9 cellular contexts compared by ENCODE assay signal in the genomic region with DNA sequence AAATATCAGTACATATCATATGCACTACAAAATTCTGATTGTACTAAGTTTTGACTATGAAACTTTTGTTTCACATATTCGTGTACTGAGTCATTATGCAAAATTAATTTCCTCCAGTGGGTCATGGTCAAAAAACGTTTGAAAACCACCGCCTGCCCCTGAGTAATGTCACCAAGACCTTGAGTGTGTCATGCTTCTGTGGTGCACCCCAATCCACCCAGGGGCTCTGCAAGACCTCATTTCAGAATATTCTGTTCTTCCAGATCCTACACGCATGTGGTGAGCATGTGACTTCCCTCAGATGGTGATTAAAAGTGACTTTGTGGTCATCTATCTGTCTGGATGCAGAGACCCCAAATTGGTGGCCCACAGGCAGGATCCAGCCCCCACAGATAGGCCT. TPM values are rescaled to one million over a fixed set of nuclear protein-coding genes. Genes with fewer than 3 reads are reported as not detected.
DNase-seq lines count a peak whose midpoint lies in the region; ATAC-seq, FAIRE-seq and TF ChIP-seq lines count a peak whose summit lies in the region.
"Had no signal": no experiment of that assay in that cellular context is flagged by ENCODE, and none has a peak within 500 bp of the region (broad histone marks: within the 10 kb centered on the region; RNA-seq: fewer than 3 reads in every experiment).

No MANE protein-coding gene starts in this region.

- ATAC-seq in heart left ventricle (no peak), Right ventricle myocardium superior (ENCODE audit: poor library complexity) (no peak), HG03108 (IDR thresholded peaks at IDR 0.05; ENCODE audit: unreplicated experiment) (peak; percentile 51), GM21737 (IDR thresholded peaks at IDR 0.05; ENCODE audit: unreplicated experiment) (no peak)
- ATAC-seq in stimulated activated naive B cell treated with anti-CD40 and anti-IgM and Interleukin-4, amounts not matched to agents 10 μg/mL and 1 μg/mL and 100 μg/mL, for 72 hours (replicated peaks): peak; percentile 81 to 85

- H2AFZ ChIP-seq in astrocyte (ENCODE audit: low read depth, low read length): no peak overlapping the region

- peak overlapping the region; percentile 53 for H3K4me2 ChIP-seq in astrocyte (ENCODE audit: low read length)

- H3K36me3 ChIP-seq in heart left ventricle: peaks cover 0 to 6% (median 0%) of the 10 kb centered on the region in 9 donors
- H3K36me3 ChIP-seq in astrocyte (ENCODE audit: insufficient read depth, low read length): no peaks in the 10 kb centered on the region

- H3K9me3 ChIP-seq in heart left ventricle (no peaks in the 10 kb centered on the region), astrocyte (ENCODE audit: insufficient read depth, low read depth, low read length) (no peaks in the 10 kb centered on the region)

- TF ChIP-seq CTCF in heart left ventricle (IDR thresholded peaks at IDR 0.05) (no peak), astrocyte (IDR thresholded peaks at IDR 0.05; ENCODE audit: insufficient read depth, low read depth, low read length) (no peak)

- H3K27ac ChIP-seq in heart left ventricle (peak overlapping the region; percentile 8 to 90 (median 82)), astrocyte (ENCODE audit: low read depth, low read length) (peak overlapping the region; percentile 93)

- intact Hi-C loops in heart left ventricle (cut with DNase I) (no loop called here), Right ventricle myocardium superior (cut with DNase I) (no loop called here)

- H4K20me1 ChIP-seq in astrocyte (ENCODE audit: insufficient read depth, low read length): no peaks in the 10 kb centered on the region

- H3K4me1 ChIP-seq in heart left ventricle (peaks cover 9 to 85% (median 55%) of the 10 kb centered on the region in 12 donors), astrocyte (ENCODE audit: insufficient read depth, low read length) (peaks cover 39% of the 10 kb centered on the region)

- no peak for DNase-seq in heart left ventricle
- DNase-seq in Right ventricle myocardium superior: no peak
- DNase-seq in astrocyte (ENCODE audit: low read depth): peak; percentile 90
- peak; percentile 3 for DNase-seq in stimulated activated naive B cell treated with anti-CD40 and anti-IgM and Interleukin-4, amounts not matched to agents 10 μg/mL and 1 μg/mL and 100 μg/mL, for 72 hours
- DNase-seq in NCI-H1092 (lab: John Stamatoyannopoulos, UW): no peak
- no peak for DNase-seq in ecto neural progenitor cell (ENCODE audit: low spot score)
- DNase-seq: CD8-positive, alpha-beta memory T cell had no signal

- H3K27me3 ChIP-seq in heart left ventricle (no peaks in the 10 kb centered on the region), astrocyte (ENCODE audit: insufficient read depth, low read length) (no peaks in the 10 kb centered on the region)

- H3K9ac ChIP-seq in astrocyte (ENCODE audit: low read length): peak overlapping the region; percentile 70

- no peak overlapping the region for H3K4me3 Mint-ChIP-seq in astrocyte (ENCODE audit: unreplicated experiment)
- H3K4me3 Mint-ChIP-seq in stimulated activated naive B cell treated with anti-CD40 and anti-IgM and Interleukin-4, amounts not matched to agents 10 μg/mL and 1 μg/mL and 100 μg/mL, for 72 hours: no peak overlapping the region
- H3K4me3 Mint-ChIP-seq: CD8-positive, alpha-beta memory T cell had no signal

- no peak for TF ChIP-seq POLR2A in heart left ventricle (IDR thresholded peaks at IDR 0.05)

- FAIRE-seq in astrocyte (lab: Jason Lieb, UNC): peak; percentile 73

- peaks cover 24% of the 10 kb centered on the region for H3K4me1 Mint-ChIP-seq in astrocyte (ENCODE audit: low read depth, unreplicated experiment)
- no peaks in the 10 kb centered on the region for H3K4me1 Mint-ChIP-seq in stimulated activated naive B cell treated with anti-CD40 and anti-IgM and Interleukin-4, amounts not matched to agents 10 μg/mL and 1 μg/mL and 100 μg/mL, for 72 hours
- H3K4me1 Mint-ChIP-seq: CD8-positive, alpha-beta memory T cell had no signal

- H3K27me3 Mint-ChIP-seq in astrocyte (ENCODE audit: low read depth, unreplicated experiment): peaks cover 7% of the 10 kb centered on the region
- H3K27me3 Mint-ChIP-seq in stimulated activated naive B cell treated with anti-CD40 and anti-IgM and Interleukin-4, amounts not matched to agents 10 μg/mL and 1 μg/mL and 100 μg/mL, for 72 hours: peaks cover 27 to 28% of the 10 kb centered on the region in 2 donors

- peaks cover 2% of the 10 kb centered on the region for H3K9me3 Mint-ChIP-seq in astrocyte (ENCODE audit: unreplicated experiment)
- no peaks in the 10 kb centered on the region for H3K9me3 Mint-ChIP-seq in stimulated activated naive B cell treated with anti-CD40 and anti-IgM and Interleukin-4, amounts not matched to agents 10 μg/mL and 1 μg/mL and 100 μg/mL, for 72 hours
- H3K9me3 Mint-ChIP-seq: CD8-positive, alpha-beta memory T cell had no signal

- peaks cover 2% of the 10 kb centered on the region for H3K36me3 Mint-ChIP-seq in astrocyte (ENCODE audit: low read depth, unreplicated experiment)
- H3K36me3 Mint-ChIP-seq in stimulated activated naive B cell treated with anti-CD40 and anti-IgM and Interleukin-4, amounts not matched to agents 10 μg/mL and 1 μg/mL and 100 μg/mL, for 72 hours: no peaks in the 10 kb centered on the region
- H3K36me3 Mint-ChIP-seq: CD8-positive, alpha-beta memory T cell had no signal

- 58 to 72% (median 65%) methylated on average over 4 of the region's 4 CpGs for WGBS in heart left ventricle, 4 donors

- no peak overlapping the region for H3K4me3 ChIP-seq in heart left ventricle
- no peak overlapping the region for H3K4me3 ChIP-seq in astrocyte (ENCODE audit: insufficient read depth, low read depth, low read length)

- peaks cover 4% of the 10 kb centered on the region for H3K79me2 ChIP-seq in astrocyte (ENCODE audit: insufficient read depth, low read length)

- H3K27ac Mint-ChIP-seq in astrocyte (ENCODE audit: unreplicated experiment): no peak overlapping the region
- H3K27ac Mint-ChIP-seq in stimulated activated naive B cell treated with anti-CD40 and anti-IgM and Interleukin-4, amounts not matched to agents 10 μg/mL and 1 μg/mL and 100 μg/mL, for 72 hours: peak overlapping the region; percentile 43
- H3K27ac Mint-ChIP-seq: CD8-positive, alpha-beta memory T cell had no signal

RNA-seq across cellular contexts. Expression of a gene that starts 31.0 kb away (rescaled TPM):
- total RNA-seq in heart left ventricle (100 to 1,000 TPM in 4 of 9 donors, 10 to 100 TPM in 5; 70.0 to 175 (median 97.8) TPM), Right ventricle myocardium superior (131 TPM), astrocyte (3.9 and 6.4 TPM in 2 replicates)
- 100 to 1,000 TPM in 1 of 2 donors, 10 to 100 TPM in 1; 43.2 to 103 TPM for polyA plus RNA-seq in heart left ventricle
- polyA plus RNA-seq: CD8-positive, alpha-beta memory T cell had no signal

Comparison
In these comparisons a context has a peak if more than half of its experiments do, and no peak if none do; other contexts are left out.
1. ATAC-seq: peak in HG03108 (single experiment) and stimulated activated naive B cell treated with anti-CD40 and anti-IgM and Interleukin-4, amounts not matched to agents 10 μg/mL and 1 μg/mL and 100 μg/mL, for 72 hours (2 of 2); none in heart left ventricle (0 of 4), Right ventricle myocardium superior (single experiment) and GM21737 (single experiment).
2. DNase-seq: peak in astrocyte (single experiment) and stimulated activated naive B cell treated with anti-CD40 and anti-IgM and Interleukin-4, amounts not matched to agents 10 μg/mL and 1 μg/mL and 100 μg/mL, for 72 hours (single experiment); none in heart left ventricle (0 of 5), Right ventricle myocardium superior (single experiment), NCI-H1092 (single experiment) and ecto neural progenitor cell (single experiment).